ENCODE assay signal across 17 cellular contexts in the genomic region with DNA sequence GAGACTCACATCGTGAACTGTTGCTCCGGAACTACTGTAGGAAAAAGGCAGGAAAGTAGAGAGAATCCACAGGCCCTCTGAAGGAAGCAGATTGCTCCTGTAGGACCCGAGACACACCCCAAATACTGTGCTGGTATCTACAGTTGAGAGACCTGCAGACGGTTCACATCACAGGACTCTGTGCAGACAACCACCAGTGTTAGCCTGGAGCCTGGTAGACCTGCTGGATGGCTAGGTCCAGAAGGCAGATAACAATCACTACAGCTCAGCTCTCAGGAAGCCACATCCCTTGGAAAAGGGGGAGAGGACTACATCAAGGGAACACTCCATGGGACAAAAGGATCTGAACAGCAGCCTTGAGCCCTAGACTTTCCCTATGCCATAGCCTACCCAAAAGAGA.
DNase-seq lines count a peak whose midpoint lies in the region; ATAC-seq, FAIRE-seq and TF ChIP-seq lines count a peak whose summit lies in the region.
"Had no signal": no experiment of that assay in that cellular context is flagged by ENCODE, and none has a peak within 500 bp of the region (broad histone marks: within the 10 kb centered on the region; RNA-seq: fewer than 3 reads in every experiment).

No MANE protein-coding gene starts in this region.

- no peaks in the 10 kb centered on the region; a peak in 1 of 5 replicates for H3K9me3 Mint-ChIP-seq in H9
- H3K9me3 Mint-ChIP-seq: CD4-positive, alpha-beta memory T cell had no signal

- H3K9ac ChIP-seq in H9 (ENCODE audit: extremely low read depth, insufficient read length, low read length) (no peak overlapping the region), trophoblast cell (ENCODE audit: low read length) (no peak overlapping the region)

- no peaks in the 10 kb centered on the region for H4K20me1 ChIP-seq in H9 (ENCODE audit: control insufficient read depth, insufficient read depth, insufficient read length)

- no peak overlapping the region for H2BK5ac ChIP-seq in H9 (ENCODE audit: insufficient read length, low read length)
- no peak overlapping the region for H2BK5ac ChIP-seq in trophoblast cell (ENCODE audit: low read depth, low read length, poor library complexity)

- H3K4me3 ChIP-seq in bronchial epithelial cell (ENCODE audit: low read depth, low read length) (no peak overlapping the region), trophoblast cell (ENCODE audit: low read depth, low read length) (no peak overlapping the region)
- H3K4me3 ChIP-seq: HAP-1 had no signal

- H4K12ac ChIP-seq in trophoblast cell (ENCODE audit: low read depth, low read length), result no peak overlapping the region

- no peak for ATAC-seq in GM21576 (IDR thresholded peaks at IDR 0.05; ENCODE audit: unreplicated experiment)
- ATAC-seq in HG03520 (IDR thresholded peaks at IDR 0.05; ENCODE audit: unreplicated experiment), result no peak

- no peak overlapping the region for H3K14ac ChIP-seq in H9 (ENCODE audit: insufficient read depth, low read length)
- no peak overlapping the region for H3K14ac ChIP-seq in trophoblast cell (ENCODE audit: low read length)

- peak; percentile 23 for FAIRE-seq in bronchial epithelial cell (lab: Jason Lieb, UNC)
- FAIRE-seq: D721Med, GM12891, GM18507 had no signal

- H3K27ac Mint-ChIP-seq in H9, result 0 out of 7 replicates have a peak overlapping the region, but pooled peaks of 1 of the 3 experiments have one; percentile 12
- H3K27ac Mint-ChIP-seq: CD4-positive, alpha-beta memory T cell had no signal

- H4K5ac ChIP-seq in H9 (ENCODE audit: insufficient read length, low read depth, low read length), result no peak overlapping the region

- H3K27me3 ChIP-seq in H9 (ENCODE audit: insufficient read depth, low read length), result no peaks in the 10 kb centered on the region
- no peaks in the 10 kb centered on the region for H3K27me3 ChIP-seq in bronchial epithelial cell (ENCODE audit: control insufficient read depth, insufficient read depth, low read length)
- no peaks in the 10 kb centered on the region for H3K27me3 ChIP-seq in trophoblast cell (ENCODE audit: insufficient read depth, low read length)

- H2AK5ac ChIP-seq in H9 (ENCODE audit: insufficient read length, low read length) (no peak overlapping the region), trophoblast cell (ENCODE audit: low read length) (no peak overlapping the region)

- no peak overlapping the region for H2BK120ac ChIP-seq in H9 (ENCODE audit: low read depth, low read length, poor library complexity, severe bottlenecking)
- H2BK120ac ChIP-seq in trophoblast cell (ENCODE audit: insufficient read depth, low read length, poor library complexity), result no peak overlapping the region

- no peak overlapping the region for H3K4me2 ChIP-seq in H9 (ENCODE audit: insufficient read depth, insufficient read length, low read length)
- H3K4me2 ChIP-seq in trophoblast cell (ENCODE audit: low read length), result no peak overlapping the region

- H3K27ac ChIP-seq in H9 (ENCODE audit: insufficient read length, low read depth, low read length), result no peak overlapping the region
- H3K27ac ChIP-seq in trophoblast cell (ENCODE audit: low read depth, low read length), result no peak overlapping the region

- H3K27me3 Mint-ChIP-seq in H9 (ENCODE audit: low read depth), result peaks cover 1% of the 10 kb centered on the region; the same call in 1 of the 2 replicates

- H3K4me3 Mint-ChIP-seq in H9, result no peak overlapping the region
- H3K4me3 Mint-ChIP-seq: CD4-positive, alpha-beta memory T cell had no signal

- H3K36me3 ChIP-seq in bronchial epithelial cell (ENCODE audit: control insufficient read depth, insufficient read depth, low read length), result no peaks in the 10 kb centered on the region
- no peaks in the 10 kb centered on the region for H3K36me3 ChIP-seq in trophoblast cell (ENCODE audit: control insufficient read depth in 1 of 2, insufficient read depth in 2 of 2, low read length in 2 of 2)
- H3K36me3 ChIP-seq: HAP-1 had no signal

- H2BK12ac ChIP-seq in H9 (ENCODE audit: insufficient read length, low read depth, low read length), result no peak overlapping the region
- H2BK12ac ChIP-seq in trophoblast cell (ENCODE audit: low read length), result no peak overlapping the region

- no peaks in the 10 kb centered on the region for H3K36me3 Mint-ChIP-seq in H9 (ENCODE audit: insufficient read depth in 1 of 3, low read depth in 3 of 3)
- H3K36me3 Mint-ChIP-seq: CD4-positive, alpha-beta memory T cell had no signal

- H3K18ac ChIP-seq in H9 (ENCODE audit: insufficient read length, low read depth, low read length), result no peak overlapping the region
- H3K18ac ChIP-seq in trophoblast cell (ENCODE audit: low read length), result no peak overlapping the region

- H3K79me2 ChIP-seq in H9 (ENCODE audit: insufficient read depth, low read length) (no peaks in the 10 kb centered on the region), trophoblast cell (ENCODE audit: control insufficient read depth, insufficient read depth, low read length, poor library complexity) (no peaks in the 10 kb centered on the region)

- H2BK15ac ChIP-seq in H9 (ENCODE audit: low read depth, low read length), result no peak overlapping the region; the same call in 1 of the 2 replicates

- DNase-seq in H9, result no peak
- DNase-seq in bronchial epithelial cell (ENCODE audit: low read depth), result no peak
- peak; percentile 75 for DNase-seq in islet precursor cell
- peak; percentile 35 to 57 for DNase-seq in trophoblast cell
- DNase-seq in activated gamma-delta T cell (lab: John Stamatoyannopoulos, UW), result no peak
- DNase-seq: C1 segment of cervical spinal cord; Caco-2; CD4-positive, alpha-beta memory T cell; DMS 273 treated with DMSO at 0.1 percent for 48 hours; DMS79; GF-D8 had no signal

- no CpG with 5 or more reads among the region's 4 CpGs for WGBS in H9 (ENCODE audit: extremely low coverage, insufficient read length, low lambda C conversion rate)
- WGBS in trophoblast cell (ENCODE audit: extremely low coverage, insufficient coverage, insufficient read length), result no CpG with 5 or more reads among the region's 4 CpGs

- H3K4ac ChIP-seq in H9 (ENCODE audit: low read depth, low read length), result no peak overlapping the region
- H3K4ac ChIP-seq in trophoblast cell (ENCODE audit: low read depth, low read length), result no peak overlapping the region

- H2BK20ac ChIP-seq in H9 (ENCODE audit: low read depth, low read length, poor library complexity, severe bottlenecking), result no peak overlapping the region

- H3K4me1 ChIP-seq in H9 (ENCODE audit: insufficient read depth, low read length), result peaks cover 2% of the 10 kb centered on the region; the same call in 1 of the 2 replicates
- H3K4me1 ChIP-seq in trophoblast cell (ENCODE audit: control insufficient read depth in 1 of 2, insufficient read depth in 2 of 2, low read length in 2 of 2), result peaks cover 0 to 2% of the 10 kb centered on the region in 2 experiments
- H3K4me1 ChIP-seq: Caco-2, HAP-1 had no signal

- H3K23me2 ChIP-seq in H9 (ENCODE audit: insufficient read length, low read depth, low read length, poor library complexity, severe bottlenecking), result no peaks in the 10 kb centered on the region

- H4K91ac ChIP-seq in H9 (ENCODE audit: insufficient read length, low read depth, low read length) (peak overlapping the region; percentile 37), trophoblast cell (ENCODE audit: low read depth, low read length) (no peak overlapping the region)

- TF ChIP-seq CTCF in H9 (conservative IDR thresholded peaks at IDR 0.05) (no peak), bronchial epithelial cell (IDR thresholded peaks at IDR 0.05; ENCODE audit: insufficient read depth, low read length, severe bottlenecking) (no peak)

- no peaks in the 10 kb centered on the region for H3K9me3 ChIP-seq in H9 (ENCODE audit: control insufficient read depth, low read depth, low read length)
- H3K9me3 ChIP-seq in trophoblast cell (ENCODE audit: insufficient read depth, low read depth, low read length), result peaks cover 2% of the 10 kb centered on the region
- H3K9me3 ChIP-seq: Caco-2, HAP-1 had no signal

- no peak overlapping the region for H3K56ac ChIP-seq in H9 (ENCODE audit: insufficient read length, low read depth, low read length)

- H3T11ph ChIP-seq in H9 (ENCODE audit: low read length), result no peak overlapping the region

- H3K4me1 Mint-ChIP-seq in H9, result peaks cover 15 to 18% of the 10 kb centered on the region in 2 experiments
- H3K4me1 Mint-ChIP-seq: CD4-positive, alpha-beta memory T cell had no signal

- H2AFZ ChIP-seq in H9 (ENCODE audit: low read length), result no peak overlapping the region
- no peak overlapping the region for H2AFZ ChIP-seq in trophoblast cell (ENCODE audit: insufficient read depth, low read length, poor library complexity)

- H3K23ac ChIP-seq in H9 (ENCODE audit: insufficient read length, low read depth, low read length) (no peak overlapping the region), trophoblast cell (ENCODE audit: low read length) (no peak overlapping the region)

- no peaks in the 10 kb centered on the region for H3K79me1 ChIP-seq in H9 (ENCODE audit: insufficient read depth, low read depth, low read length, poor library complexity, severe bottlenecking)
- H3K79me1 ChIP-seq in trophoblast cell (ENCODE audit: low read length), result no peaks in the 10 kb centered on the region

- H4K8ac ChIP-seq in H9 (replicated peaks; ENCODE audit: insufficient read length, low read depth, low read length) (no peak overlapping the region), trophoblast cell (ENCODE audit: low read depth, low read length) (no peak overlapping the region)

Comparison
In these comparisons a context has a peak if more than half of its experiments do, and no peak if none do; other contexts are left out.
1. DNase-seq: peak in islet precursor cell (single experiment) and trophoblast cell (2 of 2); none in H9 (single experiment), bronchial epithelial cell (single experiment) and activated gamma-delta T cell (single experiment).